Comparison of ENCODE assay signal across 8 cellular contexts in genomic region chr17:78840530-78840779, GRCh38. TPM values are rescaled to one million over a fixed set of nuclear protein-coding genes. Genes with fewer than 3 reads are reported as not detected.
DNase-seq lines count a peak whose midpoint lies in the region; ATAC-seq and TF ChIP-seq lines count a peak whose summit lies in the region.

No MANE protein-coding gene starts in this region.

- peaks cover 23% of the 10 kb centered on the region for H3K36me3 Mint-ChIP-seq in WTC11
- H3K36me3 Mint-ChIP-seq in stimulated activated effector memory CD8-positive, alpha-beta T cell treated with anti-CD3 and anti-CD28 coated beads, Interleukin-12 subunit alpha, Interleukin-12 subunit beta, amount 100 ng/mL, for 72 hours: peaks cover 53% of the 10 kb centered on the region

- H3K27me3 ChIP-seq in H7 (ENCODE audit: control insufficient read depth, insufficient read depth, low read length) (no peaks in the 10 kb centered on the region), right cardiac atrium (ENCODE audit: control insufficient read depth, insufficient read depth) (no peaks in the 10 kb centered on the region)

- in situ Hi-C loops in GM13976 (cut with MboI; ENCODE audit: low sequenced_read_pairs, unreplicated experiment): no loop called here

- no peak for TF ChIP-seq CTCF in WTC11 (IDR thresholded peaks at IDR 0.05)
- no peak for TF ChIP-seq CTCF in GM13976 (IDR thresholded peaks at IDR 0.05; ENCODE audit: borderline replicate concordance, control extremely low read depth, extremely low read depth, insufficient read depth, missing control alignments)

- H3K4me1 Mint-ChIP-seq in WTC11: peaks cover 21% of the 10 kb centered on the region
- H3K4me1 Mint-ChIP-seq in stimulated activated effector memory CD8-positive, alpha-beta T cell treated with anti-CD3 and anti-CD28 coated beads, Interleukin-12 subunit alpha, Interleukin-12 subunit beta, amount 100 ng/mL, for 72 hours: peaks cover 55% of the 10 kb centered on the region

- POLR2A ChIA-PET in WTC11 (lab: Charles Lee): no interaction called here

- H3K27me3 Mint-ChIP-seq in WTC11 (ENCODE audit: low read depth): no peaks in the 10 kb centered on the region

- WGBS in right cardiac atrium: 1% methylated on average over 35 of the region's 35 CpGs

- peak overlapping the region; percentile 85 for H3K27ac ChIP-seq in right cardiac atrium (ENCODE audit: low read length)

- intact Hi-C loops in right cardiac atrium (cut with DNase I): no loop called here

- H3K27ac Mint-ChIP-seq in WTC11: no peak overlapping the region
- H3K27ac Mint-ChIP-seq in stimulated activated effector memory CD8-positive, alpha-beta T cell treated with anti-CD3 and anti-CD28 coated beads, Interleukin-12 subunit alpha, Interleukin-12 subunit beta, amount 100 ng/mL, for 72 hours: peak overlapping the region; percentile 91

- H3K36me3 ChIP-seq in H7 (replicated peaks; ENCODE audit: control insufficient read depth, insufficient read depth, low read length): peaks cover 19% of the 10 kb centered on the region

- peak overlapping the region; percentile 84 for H3K4me3 Mint-ChIP-seq in WTC11
- peak overlapping the region; percentile 82 for H3K4me3 Mint-ChIP-seq in stimulated activated effector memory CD8-positive, alpha-beta T cell treated with anti-CD3 and anti-CD28 coated beads, Interleukin-12 subunit alpha, Interleukin-12 subunit beta, amount 100 ng/mL, for 72 hours

- CTCF ChIA-PET in WTC11 (lab: Charles Lee): interaction anchor here (1.2 to 4.2 kb wide), 2 partner anchors 12 to 25 kb away, joined by 10 to 27 read pairs; no protein-coding TSS in a partner anchor

- DNase-seq in H7 (no peak), WTC11 (ENCODE audit: low spot score) (no peak), right cardiac atrium (no peak), HK-2 (ENCODE audit: unreplicated experiment) (no peak), GM13976 (ENCODE audit: low spot score) (no peak)
- no peak for DNase-seq in stimulated activated effector memory CD8-positive, alpha-beta T cell treated with anti-CD3 and anti-CD28 coated beads, Interleukin-12 subunit alpha, Interleukin-12 subunit beta, amount 100 ng/mL, for 72 hours (ENCODE audit: low spot score in 2 of 2)

- peaks cover 2% of the 10 kb centered on the region for H3K4me1 ChIP-seq in right cardiac atrium (ENCODE audit: control insufficient read depth, insufficient read depth, low read length)

- no peak for ATAC-seq in WTC11
- no peak for ATAC-seq in right cardiac atrium
- ATAC-seq in stimulated activated effector memory CD8-positive, alpha-beta T cell treated with anti-CD3 and anti-CD28 coated beads, Interleukin-12 subunit alpha, Interleukin-12 subunit beta, amount 100 ng/mL, for 72 hours: no peak
- no peak for ATAC-seq in HG02852 (IDR thresholded peaks at IDR 0.05; ENCODE audit: unreplicated experiment)
- no peak for ATAC-seq in GM21367 (IDR thresholded peaks at IDR 0.05; ENCODE audit: unreplicated experiment)

- H3K9me3 ChIP-seq in right cardiac atrium (ENCODE audit: control insufficient read depth, low read length): no peaks in the 10 kb centered on the region

- H3K4me3 ChIP-seq in H7 (ENCODE audit: insufficient read depth, low read depth, low read length) (peak overlapping the region; percentile 91), right cardiac atrium (ENCODE audit: low read length) (peak overlapping the region; percentile 80)

- no peaks in the 10 kb centered on the region for H3K9me3 Mint-ChIP-seq in WTC11
- no peaks in the 10 kb centered on the region for H3K9me3 Mint-ChIP-seq in stimulated activated effector memory CD8-positive, alpha-beta T cell treated with anti-CD3 and anti-CD28 coated beads, Interleukin-12 subunit alpha, Interleukin-12 subunit beta, amount 100 ng/mL, for 72 hours

TF ChIP-seq in WTC11, 78 proteins besides CTCF, POLR2A, EP300 and RAD21:
- TF ChIP-seq ZNF281 (CRISPR knock-in tag; IDR thresholded peaks at IDR 0.05) (0 out of 2 replicates have a peak, but pooled peaks have one; percentile 6), SMAD4 (CRISPR knock-in tag; IDR thresholded peaks at IDR 0.05) (no peak), TCF7 (CRISPR knock-in tag; IDR thresholded peaks at IDR 0.05; ENCODE audit: low read depth) (0 out of 2 replicates have a peak, but pooled peaks have one; percentile 22), E2F5 (CRISPR knock-in tag; IDR thresholded peaks at IDR 0.05) (no peak), MYBL2 (CRISPR knock-in tag; IDR thresholded peaks at IDR 0.05) (peak; percentile 62; the same call in 1 of the 2 replicates)

RNA-seq across cellular contexts. Expression of gene USP36, which starts 0.2 kb away (rescaled TPM):
- 24.6 and 32.8 TPM in 2 replicates for total RNA-seq in H7 (2014; rRNA removed; shearing (Covaris generic))
- 62.0 to 74.0 TPM (median 65.8 TPM) in 3 replicates for total RNA-seq in WTC11 (2021)
- 10 to 100 TPM; 25.1 to 42.9 (median 29.0) TPM for total RNA-seq in right cardiac atrium
- polyA plus RNA-seq in right cardiac atrium: 16.2 TPM

RNA-seq across cellular contexts. Expression of gene CYTH1, which starts 58.4 kb away (rescaled TPM):
- 10.3 and 11.3 TPM in 2 replicates for total RNA-seq in H7 (2014; rRNA removed; shearing (Covaris generic))
- total RNA-seq in WTC11 (2021) (15.1 to 20.0 TPM (median 15.8 TPM) in 3 replicates), right cardiac atrium (10 to 100 TPM; 31.2 to 39.1 (median 36.7) TPM)
- polyA plus RNA-seq in right cardiac atrium: 22.5 TPM
